ENCODE assay signal across 1 cellular context in the genomic region with DNA sequence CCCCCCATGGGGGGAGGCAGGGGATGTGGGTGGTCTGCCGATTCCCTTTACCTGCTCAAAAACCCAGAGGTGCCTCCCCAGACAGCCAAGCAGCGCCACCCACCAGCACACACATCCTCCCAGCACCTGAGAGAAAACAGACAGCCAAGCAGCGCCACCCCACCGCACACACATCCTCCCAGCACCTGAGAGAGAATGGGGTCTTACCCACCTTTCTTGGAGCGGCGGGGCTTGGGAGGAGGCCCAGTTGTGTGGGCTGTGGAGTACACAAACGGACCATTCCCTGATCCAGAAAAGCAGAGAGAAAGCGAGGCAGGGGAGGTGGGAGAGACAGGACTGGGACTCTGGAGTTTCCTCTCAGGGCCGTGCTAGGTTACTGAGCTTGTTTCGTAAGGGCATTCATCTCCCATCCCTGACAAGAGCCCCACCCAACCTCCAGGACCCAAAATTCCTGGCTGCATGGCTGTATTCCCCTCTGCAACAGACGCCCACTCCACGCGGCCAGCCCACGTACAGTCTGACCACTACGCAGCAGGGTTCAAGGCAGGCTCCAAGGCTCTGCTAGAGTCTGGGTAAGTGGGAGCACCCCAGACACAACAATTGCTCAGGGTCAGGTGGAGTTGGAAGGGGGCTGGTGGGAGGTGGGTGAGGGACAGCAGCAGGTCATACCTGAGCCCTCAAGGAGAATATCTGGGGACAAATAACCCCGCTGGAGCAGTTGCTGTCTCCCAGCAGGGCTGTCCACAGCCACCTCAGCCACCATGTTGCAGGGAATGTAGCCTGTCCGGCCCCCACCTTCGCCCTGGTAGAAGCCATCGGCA.
TF ChIP-seq lines count a peak whose summit lies in the region.

No MANE protein-coding gene starts in this region.

TF ChIP-seq in HEK293, 187 proteins besides CTCF, POLR2A, EP300 and RAD21 (continued from another document):
- TF ChIP-seq, protein P1, sequence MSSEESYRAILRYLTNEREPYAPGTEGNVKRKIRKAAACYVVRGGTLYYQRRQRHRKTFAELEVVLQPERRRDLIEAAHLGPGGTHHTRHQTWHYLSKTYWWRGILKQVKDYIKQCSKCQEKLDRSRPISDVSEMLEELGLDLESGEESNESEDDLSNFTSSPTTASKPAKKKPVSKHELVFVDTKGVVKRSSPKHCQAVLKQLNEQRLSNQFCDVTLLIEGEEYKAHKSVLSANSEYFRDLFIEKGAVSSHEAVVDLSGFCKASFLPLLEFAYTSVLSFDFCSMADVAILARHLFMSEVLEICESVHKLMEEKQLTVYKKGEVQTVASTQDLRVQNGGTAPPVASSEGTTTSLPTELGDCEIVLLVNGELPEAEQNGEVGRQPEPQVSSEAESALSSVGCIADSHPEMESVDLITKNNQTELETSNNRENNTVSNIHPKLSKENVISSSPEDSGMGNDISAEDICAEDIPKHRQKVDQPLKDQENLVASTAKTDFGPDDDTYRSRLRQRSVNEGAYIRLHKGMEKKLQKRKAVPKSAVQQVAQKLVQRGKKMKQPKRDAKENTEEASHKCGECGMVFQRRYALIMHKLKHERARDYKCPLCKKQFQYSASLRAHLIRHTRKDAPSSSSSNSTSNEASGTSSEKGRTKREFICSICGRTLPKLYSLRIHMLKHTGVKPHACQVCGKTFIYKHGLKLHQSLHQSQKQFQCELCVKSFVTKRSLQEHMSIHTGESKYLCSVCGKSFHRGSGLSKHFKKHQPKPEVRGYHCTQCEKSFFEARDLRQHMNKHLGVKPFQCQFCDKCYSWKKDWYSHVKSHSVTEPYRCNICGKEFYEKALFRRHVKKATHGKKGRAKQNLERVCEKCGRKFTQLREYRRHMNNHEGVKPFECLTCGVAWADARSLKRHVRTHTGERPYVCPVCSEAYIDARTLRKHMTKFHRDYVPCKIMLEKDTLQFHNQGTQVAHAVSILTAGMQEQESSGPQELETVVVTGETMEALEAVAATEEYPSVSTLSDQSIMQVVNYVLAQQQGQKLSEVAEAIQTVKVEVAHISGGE (tag by site-specific recombination; conservative IDR thresholded peaks at IDR 0.05; ENCODE audit: low read depth), result no peak
